In genomic region chr1:185670187-185670627, GRCh38 we compare ENCODE assay signal across 8 cellular contexts.
DNase-seq lines count a peak whose midpoint lies in the region; ATAC-seq and TF ChIP-seq lines count a peak whose summit lies in the region.
"Had no signal": no experiment of that assay in that cellular context is flagged by ENCODE, and none has a peak within 500 bp of the region (broad histone marks: within the 10 kb centered on the region; RNA-seq: fewer than 3 reads in every experiment).

No MANE protein-coding gene starts in this region.

- no peaks in the 10 kb centered on the region for H4K20me1 ChIP-seq in OCI-LY1 (ENCODE audit: insufficient read depth, low read length)

- H3K27me3 ChIP-seq in OCI-LY1 (ENCODE audit: insufficient read depth, low read length): no peaks in the 10 kb centered on the region
- no peaks in the 10 kb centered on the region for H3K27me3 ChIP-seq in right cardiac atrium (ENCODE audit: control insufficient read depth, insufficient read depth)

- no peaks in the 10 kb centered on the region for H3F3A ChIP-seq in OCI-LY1 (ENCODE audit: insufficient read depth, low read length)

- H3K27ac Mint-ChIP-seq in activated naive CD8-positive, alpha-beta T cell treated with anti-CD3 and anti-CD28 coated beads, Interleukin-2, amount 10 ng/mL, durations not matched to agents 7 days and 5 days: peak overlapping the region; percentile 30

- peak; percentile 37 for DNase-seq in ELF-1 (ENCODE audit: low read depth, low spot score)
- DNase-seq in activated naive CD8-positive, alpha-beta T cell treated with anti-CD3 and anti-CD28 coated beads, Interleukin-2, amount 10 ng/mL, durations not matched to agents 7 days and 5 days: no peak
- DNase-seq in right cardiac atrium: peak in 2 of 3 donors; percentile 29 to 68
- DNase-seq in stimulated activated CD4-positive, alpha-beta T cell treated with anti-CD3 and anti-CD28 coated beads, Interleukin-4, amount 100 ng/mL, for 1 hour: peak; percentile 31

- H3K4me1 ChIP-seq in OCI-LY1 (ENCODE audit: insufficient read depth, low read length, severe bottlenecking): no peaks in the 10 kb centered on the region
- peaks cover 3% of the 10 kb centered on the region for H3K4me1 ChIP-seq in right cardiac atrium (ENCODE audit: control insufficient read depth, insufficient read depth, low read length)

- H3K36me3 ChIP-seq in OCI-LY1 (ENCODE audit: insufficient read depth, low read length): no peaks in the 10 kb centered on the region

- ATAC-seq in HG02642 (IDR thresholded peaks at IDR 0.05; ENCODE audit: poor library complexity, unreplicated experiment) (peak; percentile 53), right cardiac atrium (peak; percentile 52 to 65), HG03108 (IDR thresholded peaks at IDR 0.05; ENCODE audit: unreplicated experiment) (no peak)
- ATAC-seq in activated naive CD8-positive, alpha-beta T cell treated with anti-CD3 and anti-CD28 coated beads, Interleukin-2, amount 10 ng/mL, durations not matched to agents 7 days and 5 days (ENCODE audit: low read depth): peak; percentile 80

- no peaks in the 10 kb centered on the region for H3K27me3 Mint-ChIP-seq in activated naive CD8-positive, alpha-beta T cell treated with anti-CD3 and anti-CD28 coated beads, Interleukin-2, amount 10 ng/mL, durations not matched to agents 7 days and 5 days
- H3K27me3 Mint-ChIP-seq: activated naive CD4-positive, alpha-beta T cell treated with anti-CD3 and anti-CD28 coated beads, Interleukin-2, amount 50 U/mL, for 24 hours had no signal

- H3K4me1 Mint-ChIP-seq in activated naive CD8-positive, alpha-beta T cell treated with anti-CD3 and anti-CD28 coated beads, Interleukin-2, amount 10 ng/mL, durations not matched to agents 7 days and 5 days: peaks cover 44% of the 10 kb centered on the region

- peaks cover 2% of the 10 kb centered on the region for H3K9me3 Mint-ChIP-seq in activated naive CD8-positive, alpha-beta T cell treated with anti-CD3 and anti-CD28 coated beads, Interleukin-2, amount 10 ng/mL, durations not matched to agents 7 days and 5 days
- H3K9me3 Mint-ChIP-seq: activated naive CD4-positive, alpha-beta T cell treated with anti-CD3 and anti-CD28 coated beads, Interleukin-2, amount 50 U/mL, for 24 hours had no signal

- intact Hi-C loops in right cardiac atrium (cut with DNase I): loop anchor here in 3 of 4 donors (10.0 kb wide), 4 partner anchors 245 to 435 kb away; partner anchors contain the start of gene IVNS1ABP (in 1 of the 3)

- no peak overlapping the region for H3K4me3 Mint-ChIP-seq in activated naive CD8-positive, alpha-beta T cell treated with anti-CD3 and anti-CD28 coated beads, Interleukin-2, amount 10 ng/mL, durations not matched to agents 7 days and 5 days
- H3K4me3 Mint-ChIP-seq: activated naive CD4-positive, alpha-beta T cell treated with anti-CD3 and anti-CD28 coated beads, Interleukin-2, amount 50 U/mL, for 24 hours had no signal

- POLR2A ChIA-PET in activated naive CD8-positive, alpha-beta T cell treated with anti-CD3 and anti-CD28 coated beads, Interleukin-2, amount 10 ng/mL, durations not matched to agents 7 days and 5 days (lab: Charles Lee): interaction anchor here (0.8 to 3.6 kb wide), 6 partner anchors 10 to 625 kb away, joined by 3 to 32 read pairs (median 4); partner anchors contain the start of genes IVNS1ABP and RNF2

- 16% methylated on average over 6 of the region's 6 CpGs for WGBS in right cardiac atrium

- no peaks in the 10 kb centered on the region for H3K79me2 ChIP-seq in OCI-LY1 (ENCODE audit: insufficient read depth, low read length)

- H2AFZ ChIP-seq in OCI-LY1 (ENCODE audit: low read length): no peak overlapping the region

- H3K27ac ChIP-seq in OCI-LY1 (ENCODE audit: low read depth, low read length, poor library complexity, severe bottlenecking) (no peak overlapping the region), right cardiac atrium (ENCODE audit: low read length) (no peak overlapping the region)

- peak; percentile 57 for TF ChIP-seq CTCF in OCI-LY1 (IDR thresholded peaks at IDR 0.05; ENCODE audit: low read length)

- no peaks in the 10 kb centered on the region for H3K9me2 ChIP-seq in OCI-LY1 (ENCODE audit: low read depth, low read length)

- no peak overlapping the region for H3K4me2 ChIP-seq in OCI-LY1 (ENCODE audit: low read length)

- no peak overlapping the region for H3K9ac ChIP-seq in OCI-LY1 (ENCODE audit: low read length)

- H3K36me3 Mint-ChIP-seq in activated naive CD8-positive, alpha-beta T cell treated with anti-CD3 and anti-CD28 coated beads, Interleukin-2, amount 10 ng/mL, durations not matched to agents 7 days and 5 days: peaks cover 13% of the 10 kb centered on the region
- H3K36me3 Mint-ChIP-seq: activated naive CD4-positive, alpha-beta T cell treated with anti-CD3 and anti-CD28 coated beads, Interleukin-2, amount 50 U/mL, for 24 hours had no signal

- no peak overlapping the region for H3K4me3 ChIP-seq in OCI-LY1 (ENCODE audit: low read depth, low read length, poor library complexity, severe bottlenecking)
- H3K4me3 ChIP-seq in right cardiac atrium (ENCODE audit: low read length): no peak overlapping the region

- H3K9me3 ChIP-seq in OCI-LY1 (ENCODE audit: low read length) (no peaks in the 10 kb centered on the region), right cardiac atrium (ENCODE audit: control insufficient read depth, low read length) (no peaks in the 10 kb centered on the region)
